Comparison of ENCODE assay signal across 18 cellular contexts in the genomic region with DNA sequence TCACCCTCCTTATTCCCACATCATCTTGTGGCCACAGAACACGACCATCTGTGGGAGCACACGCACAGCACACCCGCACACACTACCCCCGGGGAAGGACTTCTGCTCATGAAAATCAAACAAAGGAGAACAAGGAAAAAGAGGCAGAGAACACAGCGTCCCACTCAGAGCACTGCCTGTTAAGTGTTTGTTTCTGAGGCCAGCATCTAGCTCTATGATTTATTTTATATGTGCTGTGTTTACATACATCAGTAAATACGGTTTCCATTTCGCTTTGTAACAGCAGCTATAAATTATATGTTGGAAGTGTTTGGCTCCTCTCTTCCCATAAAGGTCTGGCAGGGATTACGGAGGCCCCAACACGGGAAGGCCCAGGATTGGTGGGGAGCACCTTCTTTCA.
"Had no signal": no experiment of that assay in that cellular context is flagged by ENCODE, and none has a peak within 500 bp of the region (broad histone marks: within the 10 kb centered on the region; RNA-seq: fewer than 3 reads in every experiment).

No MANE protein-coding gene starts in this region.

- H3K4me3 Mint-ChIP-seq: activated CD4-positive, alpha-beta memory T cell treated with anti-CD3 and anti-CD28 coated beads, Interleukin-2, amount 10 ng/mL, durations not matched to agents 7 days and 5 days; activated naive CD4-positive, alpha-beta T cell treated with anti-CD3 and anti-CD28 coated beads, Interleukin-2, amount 50 U/mL, for 24 hours; activated T-cell treated with anti-CD3 and anti-CD28 coated beads, Interleukin-2, amount 50 U/mL, for 4 hours; immature natural killer cell; mesothelial cell of epicardium; nephron progenitor cell had no signal

- H3K36me3 Mint-ChIP-seq: immature natural killer cell had no signal

- H3K27me3 Mint-ChIP-seq: activated naive CD4-positive, alpha-beta T cell treated with anti-CD3 and anti-CD28 coated beads, Interleukin-2, amount 50 U/mL, for 24 hours had no signal

- H3K4me1 Mint-ChIP-seq: activated naive CD4-positive, alpha-beta T cell treated with anti-CD3 and anti-CD28 coated beads, Interleukin-2, amount 50 U/mL, for 24 hours; mesothelial cell of epicardium; nephron progenitor cell had no signal

- H3K27ac ChIP-seq: adrenal gland, epithelial cell of prostate, lower lobe of right lung, ovary, transverse colon, vagina, WERI-Rb-1 had no signal

- DNase-seq: activated CD4-positive, alpha-beta memory T cell treated with anti-CD3 and anti-CD28 coated beads, Interleukin-2, amount 10 ng/mL, durations not matched to agents 7 days and 5 days; activated effector memory CD4-positive, alpha-beta T cell treated with anti-CD3 and anti-CD28 coated beads, Interleukin-2, amount 50 U/mL, for 16 hours; activated T-cell treated with anti-CD3 and anti-CD28 coated beads, Interleukin-2, amount 50 U/mL, for 4 hours; adrenal gland; dermis blood vessel endothelial cell; head of caudate nucleus; immature natural killer cell; lower lobe of right lung; nephron progenitor cell; ovary; stimulated activated naive CD8-positive, alpha-beta T cell treated with anti-CD3 and anti-CD28 coated beads, Interleukin-15, Interleukin-2, amounts not matched to agents 100 U/mL and 50 U/mL, for 24 hours; transverse colon; WERI-Rb-1 had no signal

- ATAC-seq: activated T-cell treated with anti-CD3 and anti-CD28 coated beads, Interleukin-2, amount 50 U/mL, for 4 hours; lower lobe of right lung; sciatic nerve; stimulated activated naive CD8-positive, alpha-beta T cell treated with anti-CD3 and anti-CD28 coated beads, Interleukin-15, Interleukin-2, amounts not matched to agents 100 U/mL and 50 U/mL, for 24 hours had no signal

- H3K9me3 Mint-ChIP-seq: activated CD4-positive, alpha-beta memory T cell treated with anti-CD3 and anti-CD28 coated beads, Interleukin-2, amount 10 ng/mL, durations not matched to agents 7 days and 5 days; activated naive CD4-positive, alpha-beta T cell treated with anti-CD3 and anti-CD28 coated beads, Interleukin-2, amount 50 U/mL, for 24 hours; activated T-cell treated with anti-CD3 and anti-CD28 coated beads, Interleukin-2, amount 50 U/mL, for 4 hours; immature natural killer cell; mesothelial cell of epicardium; nephron progenitor cell had no signal

- H3K27ac Mint-ChIP-seq: activated CD4-positive, alpha-beta memory T cell treated with anti-CD3 and anti-CD28 coated beads, Interleukin-2, amount 10 ng/mL, durations not matched to agents 7 days and 5 days; activated naive CD4-positive, alpha-beta T cell treated with anti-CD3 and anti-CD28 coated beads, Interleukin-2, amount 50 U/mL, for 24 hours; immature natural killer cell; mesothelial cell of epicardium; nephron progenitor cell had no signal
